ENCODE assay signal across 9 cellular contexts in genomic region chr2:196159223-196159892, GRCh38. TPM values are rescaled to one million over a fixed set of nuclear protein-coding genes. Genes with fewer than 3 reads are reported as not detected.
DNase-seq lines count a peak whose midpoint lies in the region; ATAC-seq and TF ChIP-seq lines count a peak whose summit lies in the region.
"Had no signal": no experiment of that assay in that cellular context is flagged by ENCODE, and none has a peak within 500 bp of the region (broad histone marks: within the 10 kb centered on the region; RNA-seq: fewer than 3 reads in every experiment).

No MANE protein-coding gene starts in this region.

- H3K4me1 ChIP-seq in left ventricle myocardium inferior (no peaks in the 10 kb centered on the region), mucosa of descending colon (ENCODE audit: low read depth) (no peaks in the 10 kb centered on the region)

- peaks cover 91% of the 10 kb centered on the region for H3K4me1 Mint-ChIP-seq in activated T-cell treated with anti-CD3 and anti-CD28 coated beads, Interleukin-2, amount 50 U/mL, for 72 hours (ENCODE audit: low read depth)

- peak overlapping the region; percentile 82 to 89 for H3K4me3 Mint-ChIP-seq in activated T-cell treated with anti-CD3 and anti-CD28 coated beads, Interleukin-2, amount 50 U/mL, for 72 hours

- H3K27ac ChIP-seq in left ventricle myocardium inferior (replicated peaks), result peak overlapping the region; percentile 7

- ATAC-seq in left ventricle myocardium superior, result no peak
- ATAC-seq in activated T-cell treated with anti-CD3 and anti-CD28 coated beads, Interleukin-2, amount 50 U/mL, for 72 hours (replicated peaks in 1 of 2), result peak in 1 of 2 donors; percentile 25
- ATAC-seq in mucosa of descending colon, result peak; percentile 9
- ATAC-seq in activated CD4-positive, CD25-positive, alpha-beta regulatory T cell treated with anti-CD3 and anti-CD28 coated beads, Interleukin-2, amount 50 U/mL, for 24 hours, result no peak
- ATAC-seq in GM18520 (IDR thresholded peaks at IDR 0.05; ENCODE audit: unreplicated experiment), result no peak
- ATAC-seq in HG03159 (IDR thresholded peaks at IDR 0.05; ENCODE audit: unreplicated experiment), result no peak

- H3K36me3 ChIP-seq in left ventricle myocardium inferior (peaks cover 18% of the 10 kb centered on the region), mucosa of descending colon (ENCODE audit: low read depth) (no peaks in the 10 kb centered on the region)

- no peaks in the 10 kb centered on the region for H3K27me3 Mint-ChIP-seq in activated T-cell treated with anti-CD3 and anti-CD28 coated beads, Interleukin-2, amount 50 U/mL, for 72 hours (ENCODE audit: low read depth)

- no peaks in the 10 kb centered on the region for H3K9me3 ChIP-seq in left ventricle myocardium inferior (replicated peaks)
- H3K9me3 ChIP-seq in mucosa of descending colon, result no peaks in the 10 kb centered on the region

- H3K27me3 ChIP-seq in left ventricle myocardium inferior (ENCODE audit: low read depth), result no peaks in the 10 kb centered on the region

- peak overlapping the region; percentile 95 for H3K27ac Mint-ChIP-seq in activated T-cell treated with anti-CD3 and anti-CD28 coated beads, Interleukin-2, amount 50 U/mL, for 72 hours

- intact Hi-C loops in left ventricle myocardium inferior (cut with micrococcal nuclease), result no loop called here
- intact Hi-C loops in left ventricle myocardium superior (cut with micrococcal nuclease), result no loop called here
- intact Hi-C loops in mucosa of descending colon (cut with DNase I, micrococcal nuclease), result no loop called here

- H3K9me3 Mint-ChIP-seq in activated T-cell treated with anti-CD3 and anti-CD28 coated beads, Interleukin-2, amount 50 U/mL, for 72 hours, result no peaks in the 10 kb centered on the region

- no peak for DNase-seq in left ventricle myocardium inferior
- no peak for DNase-seq in left ventricle myocardium superior
- DNase-seq in activated T-cell treated with anti-CD3 and anti-CD28 coated beads, Interleukin-2, amount 50 U/mL, for 72 hours, result no peak
- DNase-seq in mucosa of descending colon, result no peak
- no peak for DNase-seq in HCEC 1CT
- DNase-seq: NCI-H446 treated with DMSO at 0.1 percent for 48 hours had no signal

- peaks cover 17 to 63% of the 10 kb centered on the region in 2 donors for H3K36me3 Mint-ChIP-seq in activated T-cell treated with anti-CD3 and anti-CD28 coated beads, Interleukin-2, amount 50 U/mL, for 72 hours (ENCODE audit: insufficient read depth in 2 of 2)

- H3K4me3 ChIP-seq in left ventricle myocardium inferior (peak overlapping the region; percentile 0), mucosa of descending colon (no peak overlapping the region)

- TF ChIP-seq CTCF in left ventricle myocardium inferior (IDR thresholded peaks at IDR 0.05; ENCODE audit: borderline replicate concordance) (no peak), mucosa of descending colon (IDR thresholded peaks at IDR 0.05) (no peak)

RNA-seq across cellular contexts. Expression of gene STK17B, which starts 12.0 kb away (rescaled TPM):
- total RNA-seq in left ventricle myocardium inferior, result 4.9 TPM
- total RNA-seq in left ventricle myocardium superior, result 7.2 TPM
- 100 to 1,000 TPM; 279 to 280 TPM for total RNA-seq in activated T-cell treated with anti-CD3 and anti-CD28 coated beads, Interleukin-2, amount 50 U/mL, for 72 hours
- 10 to 100 TPM; 30.3 to 55.7 (median 55.1) TPM for total RNA-seq in mucosa of descending colon

Comparison
In these comparisons a context has a peak if more than half of its experiments do, and no peak if none do; other contexts are left out.
1. RNA of gene STK17B, which starts 12.0 kb away (total RNA-seq): 279 to 280 TPM in activated T-cell treated with anti-CD3 and anti-CD28 coated beads, Interleukin-2, amount 50 U/mL, for 72 hours; 30.3 to 55.7 TPM in mucosa of descending colon, 7.2 TPM in left ventricle myocardium superior (single experiment) and 4.9 TPM in left ventricle myocardium inferior (single experiment); every median in the first group is over 4 times any median in the second.